Comparison of ENCODE assay signal across 13 cellular contexts in genomic region chr11:316891-317291, GRCh38. TPM values are rescaled to one million over a fixed set of nuclear protein-coding genes. Genes with fewer than 3 reads are reported as not detected.
DNase-seq lines count a peak whose midpoint lies in the region; ATAC-seq, FAIRE-seq and TF ChIP-seq lines count a peak whose summit lies in the region.
"Had no signal": no experiment of that assay in that cellular context is flagged by ENCODE, and none has a peak within 500 bp of the region (broad histone marks: within the 10 kb centered on the region; RNA-seq: fewer than 3 reads in every experiment).

No MANE protein-coding gene starts in this region.

- H3K27ac Mint-ChIP-seq in activated naive CD4-positive, alpha-beta T cell treated with anti-CD3 and anti-CD28 coated beads for 36 hours = peak overlapping the region; percentile 95
- H3K27ac Mint-ChIP-seq in type B pancreatic cell = peak overlapping the region; percentile 73

- peaks cover 62% of the 10 kb centered on the region for H3K79me2 ChIP-seq in GM12878 (ENCODE audit: control insufficient read depth, insufficient read depth, low read length)

- 86% methylated on average over 7 of the region's 7 CpGs for WGBS in GM12878 (ENCODE audit: insufficient coverage, insufficient replicate concordance, low lambda C conversion rate, missing lambda C conversion rate)

- peaks cover 47% of the 10 kb centered on the region for H3K36me3 Mint-ChIP-seq in activated naive CD4-positive, alpha-beta T cell treated with anti-CD3 and anti-CD28 coated beads for 36 hours (ENCODE audit: low read depth)
- H3K36me3 Mint-ChIP-seq in type B pancreatic cell = no peaks in the 10 kb centered on the region

- no peak for TF ChIP-seq RAD21 in GM12878 (IDR thresholded peaks at IDR 0.05; ENCODE audit: insufficient read depth, low read depth, low read length)

- H3K4me3 ChIP-seq in GM12878 (peak overlapping the region; percentile 87), lower lobe of right lung (peak overlapping the region; percentile 61)

- CTCF ChIA-PET in activated naive CD4-positive, alpha-beta T cell treated with anti-CD3 and anti-CD28 coated beads for 36 hours (lab: Charles Lee) = interaction anchor here (1.1 to 2.2 kb wide), 6 partner anchors 9 to 66 kb away, joined by 4 to 13 read pairs (median 9); partner anchors contain the start of gene IFITM2
- CTCF ChIA-PET in GM12878 (lab: Yijun Ruan, JAX) = interaction anchor here (0.9 to 3.7 kb wide), 13 partner anchors 8 to 132 kb away, joined by 3 to 43 read pairs (median 5); partner anchors contain the start of gene IFITM2

- H3K9me3 ChIP-seq in GM12878 (replicated peaks; ENCODE audit: control insufficient read depth, insufficient read depth, low read length) (no peaks in the 10 kb centered on the region), lower lobe of right lung (no peaks in the 10 kb centered on the region)

- intact Hi-C loops in activated naive CD4-positive, alpha-beta T cell treated with anti-CD3 and anti-CD28 coated beads for 36 hours (cut with micrococcal nuclease) = loop anchor here (1.0 to 10.0 kb wide), 3 partner anchors 8 to 478 kb away; partner anchors contain the start of genes CEND1 and SLC25A22
- intact Hi-C loops in GM12878 (cut with micrococcal nuclease; ENCODE audit: unreplicated experiment) = no loop called here
- intact Hi-C loops in lower lobe of right lung (cut with DNase I) = no loop called here

- H2AFZ ChIP-seq in GM12878 (ENCODE audit: control insufficient read depth, low read depth, low read length) = no peak overlapping the region

- H3K36me3 ChIP-seq in GM12878 (ENCODE audit: control insufficient read depth in 2 of 2, insufficient read depth in 2 of 2, low read length in 1 of 2) (peaks cover 2 to 5% of the 10 kb centered on the region in 2 experiments; a peak in 3 of 4 replicates), lower lobe of right lung (no peaks in the 10 kb centered on the region)

- DNase-seq in activated naive CD4-positive, alpha-beta T cell treated with anti-CD3 and anti-CD28 coated beads for 36 hours = peak; percentile 8
- DNase-seq in activated naive CD4-positive, alpha-beta T cell treated with Interleukin-2 at 50 U/mL for 16 hours = no peak
- DNase-seq in GM12878 (ENCODE audit: low read depth, low spot score) = no peak
- DNase-seq in lower lobe of right lung = no peak
- no peak for DNase-seq in type B pancreatic cell (ENCODE audit: extremely low spot score, unreplicated experiment)
- DNase-seq in hepatic stellate cell (ENCODE audit: low spot score) = no peak
- DNase-seq in HK-2 (ENCODE audit: unreplicated experiment) = no peak
- DNase-seq: activated gamma-delta T cell, NCI-H1092 treated with DMSO at 0.1 percent for 48 hours, SIG-M5 had no signal

- H3K4me1 Mint-ChIP-seq in activated naive CD4-positive, alpha-beta T cell treated with anti-CD3 and anti-CD28 coated beads for 36 hours (ENCODE audit: low read depth) = peaks cover 30% of the 10 kb centered on the region
- H3K4me1 Mint-ChIP-seq in type B pancreatic cell (ENCODE audit: unreplicated experiment) = peaks cover 45% of the 10 kb centered on the region

- no peaks in the 10 kb centered on the region for H3K9me3 Mint-ChIP-seq in activated naive CD4-positive, alpha-beta T cell treated with anti-CD3 and anti-CD28 coated beads for 36 hours
- no peaks in the 10 kb centered on the region for H3K9me3 Mint-ChIP-seq in type B pancreatic cell

- RAD21 ChIA-PET in GM12878 (lab: Charles Lee; ENCODE audit: unreplicated experiment) = interaction anchor here (1.0 to 4.5 kb wide), 7 partner anchors 9 to 38 kb away, joined by 3 to 46 read pairs (median 7); partner anchors contain the start of gene IFITM2

- BruUV-seq in GM12878 (replicated peaks; lab: Mats Ljungman, UMichigan) = no TSS peak

- H3K4me1 ChIP-seq in GM12878 (ENCODE audit: control insufficient read depth, insufficient read depth, low read length) (peaks cover 13% of the 10 kb centered on the region), lower lobe of right lung (peaks cover 51% of the 10 kb centered on the region)

- no peak for ATAC-seq in GM12878
- ATAC-seq in lower lobe of right lung = no peak
- no peak for ATAC-seq in HG02588 (IDR thresholded peaks at IDR 0.05; ENCODE audit: unreplicated experiment)

- POLR2A ChIA-PET in GM12878 (lab: Charles Lee) = interaction anchor here (0.6 to 4.5 kb wide), 11 partner anchors 8 to 110 kb away, joined by 3 to 45 read pairs (median 8); partner anchors contain the start of genes BET1L and RIC8A

- no peaks in the 10 kb centered on the region for H4K20me1 ChIP-seq in GM12878 (ENCODE audit: control insufficient read depth, insufficient read depth)

- no peaks in the 10 kb centered on the region for H3K27me3 Mint-ChIP-seq in activated naive CD4-positive, alpha-beta T cell treated with anti-CD3 and anti-CD28 coated beads for 36 hours (ENCODE audit: low read depth)
- H3K27me3 Mint-ChIP-seq in type B pancreatic cell = peaks cover 27% of the 10 kb centered on the region

- no peak for TF ChIP-seq EP300 in GM12878 (IDR thresholded peaks at IDR 0.05; ENCODE audit: borderline replicate concordance in 1 of 2, control insufficient read depth in 1 of 2, low read depth in 2 of 2, low read length in 2 of 2)

- in situ Hi-C loops in GM12878 (cut with MboI) = no loop called here

- H3K4me2 ChIP-seq in GM12878 (ENCODE audit: control insufficient read depth, insufficient read depth) = peak overlapping the region; percentile 97

- SMC1A ChIA-PET in GM12878 (lab: Charles Lee; ENCODE audit: uncharacterized antibody, unreplicated experiment) = interaction anchor here (0.8 to 4.0 kb wide), 13 partner anchors 8 to 80 kb away, joined by 3 to 42 read pairs (median 3); no protein-coding TSS in a partner anchor

- TF ChIP-seq CTCF in GM12878 (IDR thresholded peaks at IDR 0.05 in 2 of 3, conservative IDR thresholded peaks at IDR 0.05 in 1 of 3; ENCODE audit: control insufficient read depth in 2 of 3, extremely low read depth in 1 of 3, insufficient read depth in 1 of 3, low read depth in 3 of 3, low read length in 3 of 3) = no peak
- TF ChIP-seq CTCF in lower lobe of right lung (IDR thresholded peaks at IDR 0.05) = no peak
- TF ChIP-seq CTCF in type B pancreatic cell (conservative IDR thresholded peaks at IDR 0.05) = no peak

- peak overlapping the region; percentile 93 for H3K4me3 Mint-ChIP-seq in activated naive CD4-positive, alpha-beta T cell treated with anti-CD3 and anti-CD28 coated beads for 36 hours
- H3K4me3 Mint-ChIP-seq in type B pancreatic cell = peak overlapping the region; percentile 82

- peak overlapping the region; percentile 98 for H3K27ac ChIP-seq in GM12878 (ENCODE audit: control insufficient read depth, insufficient read depth)
- H3K27ac ChIP-seq in lower lobe of right lung = peak overlapping the region; percentile 82

- TF ChIP-seq POLR2A in GM12878 (IDR thresholded peaks at IDR 0.05; ENCODE audit: low read depth, low read length) = no peak

- H3K27me3 ChIP-seq in GM12878 (replicated peaks in 1 of 2; ENCODE audit: control insufficient read depth in 2 of 2, insufficient read depth in 2 of 2, low read length in 1 of 2) = no peaks in the 10 kb centered on the region; a peak in 1 of 4 replicates
- H3K27me3 ChIP-seq in lower lobe of right lung (ENCODE audit: low read depth) = no peaks in the 10 kb centered on the region

- FAIRE-seq in GM12878 (lab: Jason Lieb, UNC) = no peak

- peak overlapping the region; percentile 99 for H3K9ac ChIP-seq in GM12878 (ENCODE audit: control insufficient read depth, insufficient read depth, low read length)

RNA-seq across cellular contexts. Expression of gene IFITM1, which starts 3.1 kb away (rescaled TPM):
- total RNA-seq in activated naive CD4-positive, alpha-beta T cell treated with anti-CD3 and anti-CD28 coated beads for 36 hours = 100 to 1,000 TPM; 359 to 378 TPM
- 166 and 177 TPM in 2 replicates for total RNA-seq in GM12878 (2013; cell fraction: nucleolus; rRNA removed)
- total RNA-seq in GM12878 (2014; rRNA removed) (543 and 574 TPM in 2 replicates), GM12878 (2014; rRNA removed; fragmentation: Illumina TruSeq; extraction: Trizol) (485 and 549 TPM in 2 replicates), GM12878 (2021) (396 and 453 TPM in 2 replicates), lower lobe of right lung (128 TPM), type B pancreatic cell (ENCODE audit: low replicate concordance) (34.1 and 192 TPM in 2 replicates)
- 839 TPM for polyA plus RNA-seq in GM12878 (2011; ENCODE audit: low read depth)
- polyA plus RNA-seq in GM12878 (2011; rRNA removed) (240 and 671 TPM in 2 replicates), GM12878 (2014; fragmentation: Illumina TruSeq; extraction: Trizol) (491 and 1,007 TPM in 2 replicates), GM12878 (2014; fragmentation: Nextera tagmentation; extraction: Ambion mirVana) (1,000 to 10,000 TPM; 1,771 to 2,788 TPM), GM12878 (2014; rRNA removed) (864 and 887 TPM in 2 replicates), GM12878 (2016; fragmentation: Nextera tagmentation; extraction: Ambion mirVana) (100 to 1,000 TPM; 456 to 479 TPM)
- polyA plus RNA-seq in GM12878 (2011; cell fraction: cytosol; rRNA removed) = 1,141 and 1,225 TPM in 2 replicates
- 403 and 488 TPM in 2 replicates for polyA plus RNA-seq in GM12878 (2011; cell fraction: nucleus; rRNA removed)
- polyA plus RNA-seq in GM12878 (2012) = 758 and 904 TPM in 2 replicates
- 804 and 1,098 TPM in 2 replicates for polyA minus RNA-seq in GM12878 (2011; rRNA and poly(A)+ RNA removed)
- polyA minus RNA-seq in GM12878 (2011; cell fraction: cytosol; rRNA and poly(A)+ RNA removed) = 178 and 190 TPM in 2 replicates
- polyA minus RNA-seq in GM12878 (2011; cell fraction: nucleus; rRNA and poly(A)+ RNA removed) = 183 and 217 TPM in 2 replicates

RNA-seq across cellular contexts. Expression of gene IFITM3, which starts 3.8 kb away (rescaled TPM):
- total RNA-seq in activated naive CD4-positive, alpha-beta T cell treated with anti-CD3 and anti-CD28 coated beads for 36 hours = 10 to 100 TPM; 54.5 to 56.6 TPM
- total RNA-seq in GM12878 (2013; cell fraction: nucleolus; rRNA removed) = 0.61 TPM in 1 of 2 replicates, not detected in the other
- total RNA-seq in GM12878 (2014; rRNA removed) = 0.33 and 1.3 TPM in 2 replicates
- 0.54 and 0.88 TPM in 2 replicates for total RNA-seq in GM12878 (2014; rRNA removed; fragmentation: Illumina TruSeq; extraction: Trizol)
- 2.5 and 3.0 TPM in 2 replicates for total RNA-seq in GM12878 (2021)
- 2.3 TPM for polyA plus RNA-seq in GM12878 (2011; ENCODE audit: low read depth)
- 0.58 and 0.98 TPM in 2 replicates for polyA plus RNA-seq in GM12878 (2011; rRNA removed)
- polyA plus RNA-seq in GM12878 (2011; cell fraction: cytosol; rRNA removed) = 0.54 and 1.2 TPM in 2 replicates
- 1.2 and 1.6 TPM in 2 replicates for polyA plus RNA-seq in GM12878 (2011; cell fraction: nucleus; rRNA removed)
- 2.1 and 2.4 TPM in 2 replicates for polyA plus RNA-seq in GM12878 (2012)
- 1.5 TPM in 1 of 2 replicates, not detected in the other for polyA plus RNA-seq in GM12878 (2014; fragmentation: Illumina TruSeq; extraction: Trizol)
- 1 to 10 TPM; 2.1 to 2.3 TPM for polyA plus RNA-seq in GM12878 (2014; fragmentation: Nextera tagmentation; extraction: Ambion mirVana)
- 0.77 and 1.8 TPM in 2 replicates for polyA plus RNA-seq in GM12878 (2014; rRNA removed)
- polyA plus RNA-seq in GM12878 (2016; fragmentation: Nextera tagmentation; extraction: Ambion mirVana) = 1 to 10 TPM; 2.2 to 3.6 TPM
- not detected in 2 replicates for polyA minus RNA-seq in GM12878 (2011; rRNA and poly(A)+ RNA removed)
- 3.7 and 7.7 TPM in 2 replicates for polyA minus RNA-seq in GM12878 (2011; cell fraction: cytosol; rRNA and poly(A)+ RNA removed)
- polyA minus RNA-seq in GM12878 (2011; cell fraction: nucleus; rRNA and poly(A)+ RNA removed) = 0.97 and 1.3 TPM in 2 replicates
- 767 TPM for total RNA-seq in lower lobe of right lung
- 175 and 354 TPM in 2 replicates for total RNA-seq in type B pancreatic cell (ENCODE audit: low replicate concordance)

RNA-seq across cellular contexts. Expression of gene IFITM2, which starts 9.3 kb away (rescaled TPM):
- total RNA-seq in activated naive CD4-positive, alpha-beta T cell treated with anti-CD3 and anti-CD28 coated beads for 36 hours = 100 to 1,000 TPM; 760 to 802 TPM
- total RNA-seq in GM12878 (2013; cell fraction: nucleolus; rRNA removed) = 32.0 and 32.3 TPM in 2 replicates
- 267 and 271 TPM in 2 replicates for total RNA-seq in GM12878 (2014; rRNA removed)
- 295 and 327 TPM in 2 replicates for total RNA-seq in GM12878 (2014; rRNA removed; fragmentation: Illumina TruSeq; extraction: Trizol)
- 676 and 768 TPM in 2 replicates for total RNA-seq in GM12878 (2021)
- 582 TPM for polyA plus RNA-seq in GM12878 (2011; ENCODE audit: low read depth)
- 116 and 205 TPM in 2 replicates for polyA plus RNA-seq in GM12878 (2011; rRNA removed)
- polyA plus RNA-seq in GM12878 (2011; cell fraction: cytosol; rRNA removed) = 159 and 247 TPM in 2 replicates
- 40.7 and 48.7 TPM in 2 replicates for polyA plus RNA-seq in GM12878 (2011; cell fraction: nucleus; rRNA removed)
- 605 and 961 TPM in 2 replicates for polyA plus RNA-seq in GM12878 (2012)
- 422 and 741 TPM in 2 replicates for polyA plus RNA-seq in GM12878 (2014; fragmentation: Illumina TruSeq; extraction: Trizol)
- polyA plus RNA-seq in GM12878 (2014; fragmentation: Nextera tagmentation; extraction: Ambion mirVana) = 1,000 to 10,000 TPM; 2,669 to 3,672 TPM
- 611 and 755 TPM in 2 replicates for polyA plus RNA-seq in GM12878 (2014; rRNA removed)
- 100 to 1,000 TPM; 707 to 829 TPM for polyA plus RNA-seq in GM12878 (2016; fragmentation: Nextera tagmentation; extraction: Ambion mirVana)
- 67.7 and 77.6 TPM in 2 replicates for polyA minus RNA-seq in GM12878 (2011; rRNA and poly(A)+ RNA removed)
- 83.9 and 93.5 TPM in 2 replicates for polyA minus RNA-seq in GM12878 (2011; cell fraction: cytosol; rRNA and poly(A)+ RNA removed)
- polyA minus RNA-seq in GM12878 (2011; cell fraction: nucleus; rRNA and poly(A)+ RNA removed) = 31.3 and 51.8 TPM in 2 replicates
- total RNA-seq in lower lobe of right lung = 607 TPM
- 109 and 238 TPM in 2 replicates for total RNA-seq in type B pancreatic cell (ENCODE audit: low replicate concordance)

RNA-seq across cellular contexts. Expression of gene IFITM5, which starts 17.6 kb away (rescaled TPM):
- not detected for total RNA-seq in activated naive CD4-positive, alpha-beta T cell treated with anti-CD3 and anti-CD28 coated beads for 36 hours
- not detected in 2 replicates for total RNA-seq in GM12878 (2013; cell fraction: nucleolus; rRNA removed)
- not detected in 2 replicates for total RNA-seq in GM12878 (2014; rRNA removed)
- total RNA-seq in GM12878 (2014; rRNA removed; fragmentation: Illumina TruSeq; extraction: Trizol) = not detected in 2 replicates
- total RNA-seq in GM12878 (2021) = not detected in 2 replicates
- polyA plus RNA-seq in GM12878 (2011; ENCODE audit: low read depth) = not detected
- not detected in 2 replicates for polyA plus RNA-seq in GM12878 (2011; rRNA removed)
- polyA plus RNA-seq in GM12878 (2011; cell fraction: cytosol; rRNA removed) = not detected in 2 replicates
- not detected in 2 replicates for polyA plus RNA-seq in GM12878 (2011; cell fraction: nucleus; rRNA removed)
- not detected in 2 replicates for polyA plus RNA-seq in GM12878 (2012)
- polyA plus RNA-seq in GM12878 (2014; fragmentation: Illumina TruSeq; extraction: Trizol) = not detected in 2 replicates
- polyA plus RNA-seq in GM12878 (2014; fragmentation: Nextera tagmentation; extraction: Ambion mirVana) = not detected
- not detected in 2 replicates for polyA plus RNA-seq in GM12878 (2014; rRNA removed)
- polyA plus RNA-seq in GM12878 (2016; fragmentation: Nextera tagmentation; extraction: Ambion mirVana) = not detected
- not detected in 2 replicates for polyA minus RNA-seq in GM12878 (2011; rRNA and poly(A)+ RNA removed)
- not detected in 2 replicates for polyA minus RNA-seq in GM12878 (2011; cell fraction: cytosol; rRNA and poly(A)+ RNA removed)
- polyA minus RNA-seq in GM12878 (2011; cell fraction: nucleus; rRNA and poly(A)+ RNA removed) = not detected in 2 replicates
- total RNA-seq in lower lobe of right lung = not detected
- not detected in 2 replicates for total RNA-seq in type B pancreatic cell (ENCODE audit: low replicate concordance)
- total RNA-seq: glomerular endothelial cell, temporal lobe had no signal

RNA-seq across cellular contexts. Expression of gene PGGHG, which starts 28.0 kb away (rescaled TPM):
- total RNA-seq in activated naive CD4-positive, alpha-beta T cell treated with anti-CD3 and anti-CD28 coated beads for 36 hours = 100 to 1,000 TPM in 1 of 2 experiments, 10 to 100 TPM in 1; 99.6 to 101 TPM
- 80.7 and 93.8 TPM in 2 replicates for total RNA-seq in GM12878 (2013; cell fraction: nucleolus; rRNA removed)
- total RNA-seq in GM12878 (2014; rRNA removed) = 3.5 and 3.9 TPM in 2 replicates
- 1.3 and 1.9 TPM in 2 replicates for total RNA-seq in GM12878 (2014; rRNA removed; fragmentation: Illumina TruSeq; extraction: Trizol)
- total RNA-seq in GM12878 (2021) = 7.3 and 8.2 TPM in 2 replicates
- polyA plus RNA-seq in GM12878 (2011; ENCODE audit: low read depth) = 13.0 TPM
- polyA plus RNA-seq in GM12878 (2011; rRNA removed) = 1.7 and 2.9 TPM in 2 replicates
- polyA plus RNA-seq in GM12878 (2011; cell fraction: cytosol; rRNA removed) = 2.1 and 4.4 TPM in 2 replicates
- 82.4 and 97.9 TPM in 2 replicates for polyA plus RNA-seq in GM12878 (2011; cell fraction: nucleus; rRNA removed)
- polyA plus RNA-seq in GM12878 (2012) = 34.6 and 36.7 TPM in 2 replicates
- polyA plus RNA-seq in GM12878 (2014; fragmentation: Illumina TruSeq; extraction: Trizol) = 0.17 and 1.5 TPM in 2 replicates
- under 1 TPM; 0.10 to 0.27 TPM for polyA plus RNA-seq in GM12878 (2014; fragmentation: Nextera tagmentation; extraction: Ambion mirVana)
- 7.9 and 8.3 TPM in 2 replicates for polyA plus RNA-seq in GM12878 (2014; rRNA removed)
- polyA plus RNA-seq in GM12878 (2016; fragmentation: Nextera tagmentation; extraction: Ambion mirVana) = 1 to 10 TPM; 1.0 to 1.7 TPM
- 0.80 and 2.4 TPM in 2 replicates for polyA minus RNA-seq in GM12878 (2011; rRNA and poly(A)+ RNA removed)
- 0.80 and 1.1 TPM in 2 replicates for polyA minus RNA-seq in GM12878 (2011; cell fraction: cytosol; rRNA and poly(A)+ RNA removed)
- polyA minus RNA-seq in GM12878 (2011; cell fraction: nucleus; rRNA and poly(A)+ RNA removed) = 7.3 and 13.1 TPM in 2 replicates
- 163 TPM for total RNA-seq in lower lobe of right lung
- total RNA-seq in type B pancreatic cell (ENCODE audit: low replicate concordance) = 12.6 and 32.5 TPM in 2 replicates

Comparison
In these comparisons a context has a peak if more than half of its experiments do, and no peak if none do; other contexts are left out.
1. RNA of gene IFITM3, which starts 3.8 kb away (total RNA-seq): 767 TPM in lower lobe of right lung (single experiment), 175 to 354 TPM in type B pancreatic cell and 54.5 to 56.6 TPM in activated naive CD4-positive, alpha-beta T cell treated with anti-CD3 and anti-CD28 coated beads for 36 hours; 0.33 to 3.0 TPM in GM12878; every median in the first group is over 10 times any median in the second.